29 cellular contexts compared by ENCODE assay signal in the genomic region with DNA sequence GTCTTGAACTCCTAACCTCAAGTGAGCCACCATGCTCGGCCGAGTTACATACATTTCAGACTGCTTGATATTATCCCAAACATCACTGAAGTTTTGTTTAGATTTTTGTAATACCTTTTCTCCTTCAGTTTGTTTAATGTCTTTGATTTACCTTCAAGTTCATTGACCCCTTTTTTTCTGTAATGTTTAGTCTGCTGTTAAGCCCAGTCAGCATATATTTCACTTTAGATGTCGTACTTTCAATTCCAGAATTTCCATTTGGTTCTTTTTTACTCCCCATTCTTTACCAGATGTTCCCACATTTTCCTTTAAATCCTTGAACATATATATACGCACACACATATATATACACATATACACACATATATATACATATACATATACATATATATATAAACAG.
"Had no signal": no experiment of that assay in that cellular context is flagged by ENCODE, and none has a peak within 500 bp of the region (broad histone marks: within the 10 kb centered on the region; RNA-seq: fewer than 3 reads in every experiment).

No MANE protein-coding gene starts in this region.

- H3K36me3 ChIP-seq: adrenal gland, gastrocnemius medialis, WERI-Rb-1 had no signal

- H3K27me3 ChIP-seq: adrenal gland, body of pancreas, dorsolateral prefrontal cortex, gastrocnemius medialis, heart left ventricle had no signal

- H3K4me1 ChIP-seq: adrenal gland, body of pancreas, gastrocnemius medialis, heart left ventricle had no signal

- DNase-seq: activated B cell treated with CpG ODN at 0.5 μM for 24 hours; activated CD4-positive, alpha-beta T cell treated with anti-CD3 and anti-CD28 coated beads for 48 hours; activated CD4-positive, alpha-beta T cell treated with anti-CD3 and anti-CD28 coated beads, Interleukin-2, amount 50 U/mL, for 1 hour; activated CD4-positive, alpha-beta T cell treated with anti-CD3 and anti-CD28 coated beads, Interleukin-2, amount 50 U/mL, for 48 hours; activated CD8-positive, alpha-beta memory T cell treated with anti-CD3 and anti-CD28 coated beads for 24 hours; activated CD8-positive, alpha-beta T cell treated with anti-CD3 and anti-CD28 coated beads for 36 hours; activated effector memory CD4-positive, alpha-beta T cell treated with anti-CD3 and anti-CD28 coated beads, Interleukin-2, amount 50 U/mL, for 16 hours; activated naive CD4-positive, alpha-beta T cell treated with anti-CD3 and anti-CD28 coated beads for 36 hours; activated naive CD8-positive, alpha-beta T cell treated with anti-CD3 and anti-CD28 coated beads for 36 hours; activated naive CD8-positive, alpha-beta T cell treated with anti-CD3 and anti-CD28 coated beads, Interleukin-2, amount 50 U/mL, for 24 hours; activated T-cell treated with anti-CD3 and anti-CD28 coated beads, Interleukin-2, amount 50 U/mL, for 4 hours; adrenal gland; amygdala; aorta; body of pancreas; caudate nucleus; dorsolateral prefrontal cortex; effector memory CD4-positive, alpha-beta T cell; endodermal cell; foreskin fibroblast; gastrocnemius medialis; glutamatergic neuron; heart left ventricle; T-helper 17 cell; T1000; WERI-Rb-1 had no signal

- H3K27ac ChIP-seq: adrenal gland, body of pancreas, coronary artery, gastrocnemius medialis, heart left ventricle, WERI-Rb-1 had no signal

- H3K9me3 ChIP-seq: adrenal gland, body of pancreas, gastrocnemius medialis, heart left ventricle had no signal

- ATAC-seq: activated CD4-positive, CD25-positive, alpha-beta regulatory T cell treated with anti-CD3 and anti-CD28 coated beads, Interleukin-2, amount 50 U/mL, for 24 hours; activated CD8-positive, alpha-beta T cell treated with anti-CD3 and anti-CD28 coated beads for 36 hours; activated naive CD8-positive, alpha-beta T cell treated with anti-CD3 and anti-CD28 coated beads, Interleukin-2, amount 50 U/mL, for 24 hours; activated T-cell treated with anti-CD3 and anti-CD28 coated beads, Interleukin-2, amount 50 U/mL, for 4 hours; body of pancreas; esophagus mucosa; gastrocnemius medialis; heart left ventricle; T-helper 17 cell had no signal

- H3K4me3 ChIP-seq: adrenal gland, body of pancreas, coronary artery, dorsolateral prefrontal cortex, gastrocnemius medialis, heart left ventricle had no signal
